In the genomic region with DNA sequence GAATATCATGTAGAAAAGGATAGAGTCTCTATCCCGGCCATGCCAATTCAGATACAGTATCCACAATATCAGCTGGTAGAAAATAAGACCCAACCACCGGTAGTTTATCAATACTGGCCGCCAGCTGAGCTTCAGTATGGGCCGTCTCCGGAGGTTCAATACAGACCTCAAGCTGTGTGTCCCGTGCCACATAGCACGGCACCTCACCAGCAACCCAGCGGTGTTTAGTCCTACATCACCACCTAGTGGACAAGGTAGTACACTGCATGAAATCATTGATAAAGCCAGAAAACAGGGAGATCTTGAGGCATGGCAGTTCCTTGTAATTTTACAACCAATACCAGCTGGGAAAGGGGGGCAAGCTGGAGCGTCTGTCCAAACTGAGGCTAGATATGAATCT, we compare ENCODE assay signal across 4 cellular contexts. TPM values are rescaled to one million over a fixed set of nuclear protein-coding genes. Genes with fewer than 3 reads are reported as not detected.
"Had no signal": no experiment of that assay in that cellular context is flagged by ENCODE, and none has a peak within 500 bp of the region (broad histone marks: within the 10 kb centered on the region; RNA-seq: fewer than 3 reads in every experiment).

No MANE protein-coding gene starts in this region.

RNA-seq across cellular contexts. Expression of a gene that starts 7.5 kb away (rescaled TPM):
- total RNA-seq: LHCN-M2, M059J, MCF 10A, NCI-H460 had no signal

RNA-seq across cellular contexts. Expression of a gene that starts 17.2 kb away (rescaled TPM):
- total RNA-seq: LHCN-M2, M059J, MCF 10A, NCI-H460 had no signal

RNA-seq across cellular contexts. Expression of a gene that starts 37.1 kb away (rescaled TPM):
- total RNA-seq: LHCN-M2, M059J, MCF 10A, NCI-H460 had no signal

RNA-seq across cellular contexts. Expression of a gene that starts 43.3 kb away (rescaled TPM):
- total RNA-seq: LHCN-M2, M059J, MCF 10A, NCI-H460 had no signal

RNA-seq across cellular contexts. Expression of a gene that starts 45.3 kb away (rescaled TPM):
- total RNA-seq: LHCN-M2, M059J, MCF 10A, NCI-H460 had no signal
